Comparison of ENCODE assay signal across 1 cellular context in the genomic region with DNA sequence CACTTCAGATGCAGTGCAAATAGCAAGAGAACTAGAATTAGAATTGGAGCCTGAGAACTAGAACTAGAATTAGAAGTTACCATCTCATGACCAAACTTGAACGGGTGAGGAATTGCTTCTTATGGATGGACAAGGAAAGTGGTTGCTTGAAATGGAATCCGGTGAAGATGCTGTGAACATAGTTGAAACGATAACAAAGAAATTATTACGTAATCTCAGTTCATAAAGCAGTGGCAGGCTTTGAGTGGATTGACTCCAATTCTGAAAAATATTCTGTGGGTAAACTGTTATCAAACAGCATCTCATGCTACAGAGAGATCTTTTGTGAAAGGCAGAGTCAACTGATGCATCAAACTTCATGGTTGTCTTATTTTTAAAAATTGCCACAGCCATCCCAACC.
A peak's percentile ranks its signal among the peaks of the same experiment; 100 is the strongest.
TF ChIP-seq lines count a peak whose summit lies in the region.

No MANE protein-coding gene starts in this region.

TF ChIP-seq in K562, 482 proteins besides CTCF, POLR2A, EP300 and RAD21:
- TF ChIP-seq, protein P1, sequence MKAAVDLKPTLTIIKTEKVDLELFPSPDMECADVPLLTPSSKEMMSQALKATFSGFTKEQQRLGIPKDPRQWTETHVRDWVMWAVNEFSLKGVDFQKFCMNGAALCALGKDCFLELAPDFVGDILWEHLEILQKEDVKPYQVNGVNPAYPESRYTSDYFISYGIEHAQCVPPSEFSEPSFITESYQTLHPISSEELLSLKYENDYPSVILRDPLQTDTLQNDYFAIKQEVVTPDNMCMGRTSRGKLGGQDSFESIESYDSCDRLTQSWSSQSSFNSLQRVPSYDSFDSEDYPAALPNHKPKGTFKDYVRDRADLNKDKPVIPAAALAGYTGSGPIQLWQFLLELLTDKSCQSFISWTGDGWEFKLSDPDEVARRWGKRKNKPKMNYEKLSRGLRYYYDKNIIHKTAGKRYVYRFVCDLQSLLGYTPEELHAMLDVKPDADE (conservative IDR thresholded peaks at IDR 0.05; ENCODE audit: control insufficient read depth, low read depth, low read length): no peak
- TF ChIP-seq CEBPB (tag; IDR thresholded peaks at IDR 0.05) (peak; percentile 73), KDM5B (IDR thresholded peaks at IDR 0.05; ENCODE audit: insufficient replicate concordance, low read depth, low read length) (no peak), FOXP1 (CRISPR knock-in tag; IDR thresholded peaks at IDR 0.05) (no peak), CEBPG (CRISPR knock-in tag; IDR thresholded peaks at IDR 0.05) (no peak), CEBPG (tag; conservative IDR thresholded peaks at IDR 0.05 in 1 of 2, IDR thresholded peaks at IDR 0.05 in 1 of 2) (peak; percentile 63 to 75)
- TF ChIP-seq, protein P2, sequence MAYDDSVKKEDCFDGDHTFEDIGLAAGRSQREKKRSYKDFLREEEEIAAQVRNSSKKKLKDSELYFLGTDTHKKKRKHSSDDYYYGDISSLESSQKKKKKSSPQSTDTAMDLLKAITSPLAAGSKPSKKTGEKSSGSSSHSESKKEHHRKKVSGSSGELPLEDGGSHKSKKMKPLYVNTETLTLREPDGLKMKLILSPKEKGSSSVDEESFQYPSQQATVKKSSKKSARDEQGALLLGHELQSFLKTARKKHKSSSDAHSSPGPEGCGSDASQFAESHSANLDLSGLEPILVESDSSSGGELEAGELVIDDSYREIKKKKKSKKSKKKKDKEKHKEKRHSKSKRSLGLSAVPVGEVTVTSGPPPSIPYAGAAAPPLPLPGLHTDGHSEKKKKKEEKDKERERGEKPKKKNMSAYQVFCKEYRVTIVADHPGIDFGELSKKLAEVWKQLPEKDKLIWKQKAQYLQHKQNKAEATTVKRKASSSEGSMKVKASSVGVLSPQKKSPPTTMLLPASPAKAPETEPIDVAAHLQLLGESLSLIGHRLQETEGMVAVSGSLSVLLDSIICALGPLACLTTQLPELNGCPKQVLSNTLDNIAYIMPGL (CRISPR knock-in tag; IDR thresholded peaks at IDR 0.05): no peak
- TF ChIP-seq, protein P3, sequence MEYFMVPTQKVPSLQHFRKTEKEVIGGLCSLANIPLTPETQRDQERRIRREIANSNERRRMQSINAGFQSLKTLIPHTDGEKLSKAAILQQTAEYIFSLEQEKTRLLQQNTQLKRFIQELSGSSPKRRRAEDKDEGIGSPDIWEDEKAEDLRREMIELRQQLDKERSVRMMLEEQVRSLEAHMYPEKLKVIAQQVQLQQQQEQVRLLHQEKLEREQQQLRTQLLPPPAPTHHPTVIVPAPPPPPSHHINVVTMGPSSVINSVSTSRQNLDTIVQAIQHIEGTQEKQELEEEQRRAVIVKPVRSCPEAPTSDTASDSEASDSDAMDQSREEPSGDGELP (CRISPR knock-in tag; IDR thresholded peaks at IDR 0.05; ENCODE audit: borderline replicate concordance): no peak
- TF ChIP-seq, protein P4, sequence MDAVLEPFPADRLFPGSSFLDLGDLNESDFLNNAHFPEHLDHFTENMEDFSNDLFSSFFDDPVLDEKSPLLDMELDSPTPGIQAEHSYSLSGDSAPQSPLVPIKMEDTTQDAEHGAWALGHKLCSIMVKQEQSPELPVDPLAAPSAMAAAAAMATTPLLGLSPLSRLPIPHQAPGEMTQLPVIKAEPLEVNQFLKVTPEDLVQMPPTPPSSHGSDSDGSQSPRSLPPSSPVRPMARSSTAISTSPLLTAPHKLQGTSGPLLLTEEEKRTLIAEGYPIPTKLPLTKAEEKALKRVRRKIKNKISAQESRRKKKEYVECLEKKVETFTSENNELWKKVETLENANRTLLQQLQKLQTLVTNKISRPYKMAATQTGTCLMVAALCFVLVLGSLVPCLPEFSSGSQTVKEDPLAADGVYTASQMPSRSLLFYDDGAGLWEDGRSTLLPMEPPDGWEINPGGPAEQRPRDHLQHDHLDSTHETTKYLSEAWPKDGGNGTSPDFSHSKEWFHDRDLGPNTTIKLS (IDR thresholded peaks at IDR 0.05; ENCODE audit: borderline replicate concordance, low read depth): no peak
- TF ChIP-seq, protein P5, sequence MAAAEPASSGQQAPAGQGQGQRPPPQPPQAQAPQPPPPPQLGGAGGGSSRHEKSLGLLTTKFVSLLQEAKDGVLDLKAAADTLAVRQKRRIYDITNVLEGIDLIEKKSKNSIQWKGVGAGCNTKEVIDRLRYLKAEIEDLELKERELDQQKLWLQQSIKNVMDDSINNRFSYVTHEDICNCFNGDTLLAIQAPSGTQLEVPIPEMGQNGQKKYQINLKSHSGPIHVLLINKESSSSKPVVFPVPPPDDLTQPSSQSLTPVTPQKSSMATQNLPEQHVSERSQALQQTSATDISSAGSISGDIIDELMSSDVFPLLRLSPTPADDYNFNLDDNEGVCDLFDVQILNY (CRISPR knock-in tag; IDR thresholded peaks at IDR 0.05): no peak
- TF ChIP-seq, protein P6, sequence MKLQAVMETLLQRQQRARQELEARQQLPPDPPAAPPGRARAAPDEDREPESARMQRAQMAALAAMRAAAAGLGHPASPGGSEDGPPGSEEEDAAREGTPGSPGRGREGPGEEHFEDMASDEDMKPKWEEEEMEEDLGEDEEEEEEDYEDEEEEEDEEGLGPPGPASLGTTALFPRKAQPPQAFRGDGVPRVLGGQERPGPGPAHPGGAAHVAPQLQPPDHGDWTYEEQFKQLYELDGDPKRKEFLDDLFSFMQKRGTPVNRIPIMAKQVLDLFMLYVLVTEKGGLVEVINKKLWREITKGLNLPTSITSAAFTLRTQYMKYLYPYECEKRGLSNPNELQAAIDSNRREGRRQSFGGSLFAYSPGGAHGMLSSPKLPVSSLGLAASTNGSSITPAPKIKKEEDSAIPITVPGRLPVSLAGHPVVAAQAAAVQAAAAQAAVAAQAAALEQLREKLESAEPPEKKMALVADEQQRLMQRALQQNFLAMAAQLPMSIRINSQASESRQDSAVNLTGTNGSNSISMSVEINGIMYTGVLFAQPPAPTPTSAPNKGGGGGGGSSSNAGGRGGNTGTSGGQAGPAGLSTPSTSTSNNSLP (IDR thresholded peaks at IDR 0.05; ENCODE audit: borderline replicate concordance, low read depth, low read length): no peak
TF ChIP-seq in K562: peak in this region for 2.
